Comparison of ENCODE assay signal across 25 cellular contexts in genomic region chr11:32561835-32562234, GRCh38. TPM values are rescaled to one million over a fixed set of nuclear protein-coding genes. Genes with fewer than 3 reads are reported as not detected.
DNase-seq lines count a peak whose midpoint lies in the region; ATAC-seq and TF ChIP-seq lines count a peak whose summit lies in the region.
"Had no signal": no experiment of that assay in that cellular context is flagged by ENCODE, and none has a peak within 500 bp of the region (broad histone marks: within the 10 kb centered on the region; RNA-seq: fewer than 3 reads in every experiment).

No MANE protein-coding gene starts in this region.

- H3K4me3 ChIP-seq in GM23338 = no peak overlapping the region
- H3K4me3 ChIP-seq: breast epithelium, Peyer's patch, suprapubic skin had no signal

- DNase-seq in DMS 273 (lab: John Stamatoyannopoulos, UW; ENCODE audit: unreplicated experiment) (peak; percentile 1), DMS 273 treated with DMSO at 0.1 percent for 48 hours (lab: John Stamatoyannopoulos, UW) (no peak), GM23338 (ENCODE audit: low spot score) (peak; percentile 45), RPMI7951 (ENCODE audit: low read depth) (peak; percentile 10), left kidney (ENCODE audit: low read depth, low spot score) (peak; percentile 38), NCI-H446 treated with DMSO at 0.1 percent for 48 hours (lab: John Stamatoyannopoulos, UW) (no peak), SIG-M5 treated with dmso at 0.1 percent for 504 hours (lab: John Stamatoyannopoulos, UW; ENCODE audit: unreplicated experiment) (no peak)
- DNase-seq in activated CD8-positive, alpha-beta memory T cell treated with anti-CD3 and anti-CD28 coated beads, Interleukin-2, amount 50 U/mL, for 48 hours = no peak
- DNase-seq: activated CD4-positive, alpha-beta T cell treated with anti-CD3 and anti-CD28 coated beads for 1 hour; activated CD8-positive, alpha-beta T cell treated with anti-CD3 and anti-CD28 coated beads for 36 hours; Kasumi-1; kidney glomerular epithelial cell; NCI-H146; NCI-H524; Peyer's patch; SIG-M5; stimulated activated CD4-positive, alpha-beta T cell treated with anti-CD3 and anti-CD28 coated beads, Interleukin-4, amount 100 ng/mL, for 4 hours; stimulated activated naive B cell treated with anti-CD40 and anti-IgM and Interleukin-4, amounts not matched to agents 10 μg/mL and 1 μg/mL and 100 μg/mL, for 72 hours; T-helper 1 cell had no signal

- peaks cover 6% of the 10 kb centered on the region for H3K27me3 Mint-ChIP-seq in GM23338 (ENCODE audit: insufficient read depth, low read depth, poor library complexity)
- H3K27me3 Mint-ChIP-seq: activated CD8-positive, alpha-beta T cell treated with anti-CD3 and anti-CD28 coated beads for 36 hours; stimulated activated naive B cell treated with anti-CD40 and anti-IgM and Interleukin-4, amounts not matched to agents 10 μg/mL and 1 μg/mL and 100 μg/mL, for 72 hours had no signal

- no peaks in the 10 kb centered on the region for H3K27me3 ChIP-seq in GM23338 (ENCODE audit: insufficient read depth)
- H3K27me3 ChIP-seq: breast epithelium, neutrophil, Peyer's patch, suprapubic skin had no signal

- no peaks in the 10 kb centered on the region for H3K4me1 ChIP-seq in GM23338 (ENCODE audit: insufficient read depth)
- H3K4me1 ChIP-seq: breast epithelium, Peyer's patch, suprapubic skin had no signal

- H3K4me2 ChIP-seq in GM23338 = no peak overlapping the region

- H3F3A ChIP-seq in GM23338 (replicated peaks; ENCODE audit: low read depth) = no peaks in the 10 kb centered on the region

- no peak overlapping the region for H3K27ac Mint-ChIP-seq in GM23338
- H3K27ac Mint-ChIP-seq: activated CD8-positive, alpha-beta T cell treated with anti-CD3 and anti-CD28 coated beads for 36 hours; activated naive CD4-positive, alpha-beta T cell treated with anti-CD3 and anti-CD28 coated beads, Interleukin-2, amount 50 U/mL, for 72 hours; activated T-helper 2 cell treated with anti-CD3 and anti-CD28 coated beads, Interferon-gamma antibody, Interleukin-2, Interleukin-4, amounts not matched to agents 10 μg/mL and 5 μg/mL and 100 μg/mL, durations not matched to agents 14 hours and 24 hours and 36 hours; stimulated activated naive B cell treated with anti-CD40 and anti-IgM and Interleukin-4, amounts not matched to agents 10 μg/mL and 1 μg/mL and 100 μg/mL, for 72 hours had no signal

- H3K4me1 Mint-ChIP-seq in GM23338 = no peaks in the 10 kb centered on the region

- no peaks in the 10 kb centered on the region for H3K36me3 ChIP-seq in GM23338 (ENCODE audit: insufficient read depth)
- H3K36me3 ChIP-seq: breast epithelium, neutrophil, Peyer's patch, suprapubic skin had no signal

- no peaks in the 10 kb centered on the region for H4K20me1 ChIP-seq in GM23338 (replicated peaks; ENCODE audit: insufficient read depth)

- no peak overlapping the region for H3K27ac ChIP-seq in GM23338 (ENCODE audit: low read depth)
- H3K27ac ChIP-seq: 22Rv1, breast epithelium, neutrophil, Peyer's patch, suprapubic skin had no signal

- no peak overlapping the region for H3K4me3 Mint-ChIP-seq in GM23338
- H3K4me3 Mint-ChIP-seq: activated CD8-positive, alpha-beta T cell treated with anti-CD3 and anti-CD28 coated beads for 36 hours; stimulated activated naive B cell treated with anti-CD40 and anti-IgM and Interleukin-4, amounts not matched to agents 10 μg/mL and 1 μg/mL and 100 μg/mL, for 72 hours had no signal

- TF ChIP-seq CTCF in GM23338 (conservative IDR thresholded peaks at IDR 0.05; ENCODE audit: low read depth in 2 of 2) = peak; percentile 30 to 68

- H2AFZ ChIP-seq in GM23338 = no peak overlapping the region

- H3K9me2 ChIP-seq in GM23338 (ENCODE audit: insufficient read depth) = no peaks in the 10 kb centered on the region

- no peaks in the 10 kb centered on the region for H3K36me3 Mint-ChIP-seq in GM23338 (ENCODE audit: low read depth)
- H3K36me3 Mint-ChIP-seq: activated naive CD4-positive, alpha-beta T cell treated with anti-CD3 and anti-CD28 coated beads, Interleukin-2, amount 50 U/mL, for 72 hours; stimulated activated naive B cell treated with anti-CD40 and anti-IgM and Interleukin-4, amounts not matched to agents 10 μg/mL and 1 μg/mL and 100 μg/mL, for 72 hours had no signal

- H3K9me3 Mint-ChIP-seq in GM23338 = no peaks in the 10 kb centered on the region
- H3K9me3 Mint-ChIP-seq: activated naive CD4-positive, alpha-beta T cell treated with anti-CD3 and anti-CD28 coated beads, Interleukin-2, amount 50 U/mL, for 72 hours; activated T-helper 2 cell treated with anti-CD3 and anti-CD28 coated beads, Interferon-gamma antibody, Interleukin-2, Interleukin-4, amounts not matched to agents 10 μg/mL and 5 μg/mL and 100 μg/mL, durations not matched to agents 14 hours and 24 hours and 36 hours; stimulated activated naive B cell treated with anti-CD40 and anti-IgM and Interleukin-4, amounts not matched to agents 10 μg/mL and 1 μg/mL and 100 μg/mL, for 72 hours had no signal

- H3K79me2 ChIP-seq in GM23338 (replicated peaks; ENCODE audit: insufficient read depth) = no peaks in the 10 kb centered on the region

- peak; percentile 57 for ATAC-seq in GM23338
- ATAC-seq: activated CD8-positive, alpha-beta T cell treated with anti-CD3 and anti-CD28 coated beads for 36 hours; activated naive CD4-positive, alpha-beta T cell treated with anti-CD3 and anti-CD28 coated beads, Interleukin-2, amount 50 U/mL, for 72 hours; stimulated activated naive B cell treated with anti-CD40 and anti-IgM and Interleukin-4, amounts not matched to agents 10 μg/mL and 1 μg/mL and 100 μg/mL, for 72 hours had no signal

TF ChIP-seq in GM23338, 12 proteins besides CTCF, POLR2A, EP300 and RAD21:
- no peak for TF ChIP-seq POLR2AphosphoS5 (IDR thresholded peaks at IDR 0.05; ENCODE audit: low read depth)
- no peak for TF ChIP-seq ZNF114 (CRISPR knock-in tag; IDR thresholded peaks at IDR 0.05)
- TF ChIP-seq JUNB (IDR thresholded peaks at IDR 0.05; ENCODE audit: unreplicated experiment) = no peak
- TF ChIP-seq STAT1 (IDR thresholded peaks at IDR 0.05; ENCODE audit: unreplicated experiment) = no peak
- TF ChIP-seq CREB1 (CRISPR knock-in tag; IDR thresholded peaks at IDR 0.05; ENCODE audit: low read depth) = no peak
- no peak for TF ChIP-seq ZNF331 (CRISPR knock-in tag; IDR thresholded peaks at IDR 0.05; ENCODE audit: low read depth)
TF ChIP-seq in GM23338: peak in this region for 0.

RNA-seq across cellular contexts. Expression of gene EIF3M, which starts 21.8 kb away (rescaled TPM):
- total RNA-seq in GM23338 (2014; rRNA removed; shearing (Covaris generic)) = 635 and 714 TPM in 2 replicates
- polyA plus RNA-seq in GM23338 (2016; fragmentation: Nextera tagmentation; extraction: Ambion mirVana) = 601 and 667 TPM in 2 replicates
- 673 and 742 TPM in 2 replicates for total RNA-seq in RPMI7951 (2014; rRNA removed; shearing (Covaris generic))

Comparison
In these comparisons a context has a peak if more than half of its experiments do, and no peak if none do; other contexts are left out.
1. DNase-seq: peak in DMS 273 (single experiment), GM23338 (single experiment), RPMI7951 (single experiment) and left kidney (single experiment); none in DMS 273 treated with DMSO at 0.1 percent for 48 hours (single experiment), NCI-H446 treated with DMSO at 0.1 percent for 48 hours (single experiment), activated CD8-positive, alpha-beta memory T cell treated with anti-CD3 and anti-CD28 coated beads, Interleukin-2, amount 50 U/mL, for 48 hours (single experiment) and SIG-M5 treated with dmso at 0.1 percent for 504 hours (single experiment).